ENCODE assay signal across 1 cellular context in the genomic region with DNA sequence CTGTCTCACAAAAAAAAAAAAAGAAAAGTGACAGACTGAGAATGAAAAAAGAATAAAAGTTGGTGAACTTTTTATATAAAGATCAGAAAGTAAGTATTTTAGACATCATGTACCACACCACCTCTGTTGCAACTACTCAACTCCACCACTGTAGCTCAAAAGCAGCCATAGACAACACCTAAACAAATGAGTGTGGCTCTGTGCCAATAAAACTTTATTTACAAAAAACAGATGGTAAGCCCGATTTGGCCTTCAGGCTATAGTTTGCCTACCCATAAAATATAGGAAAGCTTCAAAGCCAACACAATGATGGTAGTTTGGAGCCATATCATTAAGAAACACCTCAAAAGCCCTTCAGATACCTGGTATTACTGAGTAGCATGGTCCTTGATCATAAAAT.
TF ChIP-seq lines count a peak whose summit lies in the region.

No MANE protein-coding gene starts in this region.

TF ChIP-seq in K562, 482 proteins besides CTCF, POLR2A, EP300 and RAD21 (continued from another document):
- TF ChIP-seq, protein P1, sequence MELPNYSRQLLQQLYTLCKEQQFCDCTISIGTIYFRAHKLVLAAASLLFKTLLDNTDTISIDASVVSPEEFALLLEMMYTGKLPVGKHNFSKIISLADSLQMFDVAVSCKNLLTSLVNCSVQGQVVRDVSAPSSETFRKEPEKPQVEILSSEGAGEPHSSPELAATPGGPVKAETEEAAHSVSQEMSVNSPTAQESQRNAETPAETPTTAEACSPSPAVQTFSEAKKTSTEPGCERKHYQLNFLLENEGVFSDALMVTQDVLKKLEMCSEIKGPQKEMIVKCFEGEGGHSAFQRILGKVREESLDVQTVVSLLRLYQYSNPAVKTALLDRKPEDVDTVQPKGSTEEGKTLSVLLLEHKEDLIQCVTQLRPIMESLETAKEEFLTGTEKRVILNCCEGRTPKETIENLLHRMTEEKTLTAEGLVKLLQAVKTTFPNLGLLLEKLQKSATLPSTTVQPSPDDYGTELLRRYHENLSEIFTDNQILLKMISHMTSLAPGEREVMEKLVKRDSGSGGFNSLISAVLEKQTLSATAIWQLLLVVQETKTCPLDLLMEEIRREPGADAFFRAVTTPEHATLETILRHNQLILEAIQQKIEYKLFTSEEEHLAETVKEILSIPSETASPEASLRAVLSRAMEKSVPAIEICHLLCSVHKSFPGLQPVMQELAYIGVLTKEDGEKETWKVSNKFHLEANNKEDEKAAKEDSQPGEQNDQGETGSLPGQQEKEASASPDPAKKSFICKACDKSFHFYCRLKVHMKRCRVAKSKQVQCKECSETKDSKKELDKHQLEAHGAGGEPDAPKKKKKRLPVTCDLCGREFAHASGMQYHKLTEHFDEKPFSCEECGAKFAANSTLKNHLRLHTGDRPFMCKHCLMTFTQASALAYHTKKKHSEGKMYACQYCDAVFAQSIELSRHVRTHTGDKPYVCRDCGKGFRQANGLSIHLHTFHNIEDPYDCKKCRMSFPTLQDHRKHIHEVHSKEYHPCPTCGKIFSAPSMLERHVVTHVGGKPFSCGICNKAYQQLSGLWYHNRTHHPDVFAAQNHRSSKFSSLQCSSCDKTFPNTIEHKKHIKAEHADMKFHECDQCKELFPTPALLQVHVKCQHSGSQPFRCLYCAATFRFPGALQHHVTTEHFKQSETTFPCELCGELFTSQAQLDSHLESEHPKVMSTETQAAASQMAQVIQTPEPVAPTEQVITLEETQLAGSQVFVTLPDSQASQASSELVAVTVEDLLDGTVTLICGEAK (IDR thresholded peaks at IDR 0.05) = peak; percentile 83
- TF ChIP-seq, protein P1 (CRISPR knock-in tag; IDR thresholded peaks at IDR 0.05) = peak; percentile 37; the same call in 1 of the 2 replicates
